ENCODE assay signal across 18 cellular contexts in the genomic region with DNA sequence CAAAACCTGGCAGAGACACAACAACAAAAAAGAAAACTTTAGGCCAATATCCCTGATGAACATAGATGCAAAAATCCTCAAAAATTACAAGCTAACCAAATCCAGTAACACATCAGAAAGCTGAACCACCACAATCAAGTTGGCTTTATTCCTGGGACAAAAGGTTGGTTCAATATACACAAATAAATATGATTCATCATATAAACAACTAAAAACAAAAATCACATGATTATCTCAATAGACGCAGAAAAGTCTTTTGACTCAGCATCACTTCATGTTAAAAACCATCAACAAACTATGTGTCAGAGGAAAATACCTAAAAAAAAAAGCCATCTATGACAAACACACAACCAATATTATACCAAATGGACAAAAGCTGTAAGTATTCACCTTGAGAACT.
DNase-seq lines count a peak whose midpoint lies in the region; ATAC-seq and TF ChIP-seq lines count a peak whose summit lies in the region.
"Had no signal": no experiment of that assay in that cellular context is flagged by ENCODE, and none has a peak within 500 bp of the region (broad histone marks: within the 10 kb centered on the region; RNA-seq: fewer than 3 reads in every experiment).

No MANE protein-coding gene starts in this region.

- H3K4me2 ChIP-seq in MM.1S (ENCODE audit: low read depth, low read length) = no peak overlapping the region

- no peaks in the 10 kb centered on the region for H3K9me3 ChIP-seq in MM.1S (replicated peaks; ENCODE audit: insufficient read depth, low read length)

- no peak for TF ChIP-seq CTCF in choroid plexus epithelial cell (conservative IDR thresholded peaks at IDR 0.05; ENCODE audit: low read depth, low read length)
- no peak for TF ChIP-seq CTCF in foreskin keratinocyte (conservative IDR thresholded peaks at IDR 0.05)
- no peak for TF ChIP-seq CTCF in MM.1S (IDR thresholded peaks at IDR 0.05; ENCODE audit: low read length)
- TF ChIP-seq CTCF in omental fat pad (IDR thresholded peaks at IDR 0.05) = no peak

- no peaks in the 10 kb centered on the region for H3K79me2 ChIP-seq in MM.1S (ENCODE audit: low read length)

- no peaks in the 10 kb centered on the region for H4K20me1 ChIP-seq in MM.1S (ENCODE audit: insufficient read depth, low read length)

- no peak overlapping the region for H3K9ac ChIP-seq in MM.1S (ENCODE audit: low read length)

- H2AFZ ChIP-seq in MM.1S (ENCODE audit: low read length) = no peak overlapping the region

- ATAC-seq in foreskin keratinocyte (peak; percentile 10), omental fat pad (ENCODE audit: low FRiP score) (no peak)

- no peaks in the 10 kb centered on the region for H3F3A ChIP-seq in MM.1S (ENCODE audit: insufficient read depth, low read length)

- H3K36me3 ChIP-seq in MM.1S (replicated peaks; ENCODE audit: insufficient read depth, low read length) = no peaks in the 10 kb centered on the region

- no peaks in the 10 kb centered on the region for H3K27me3 ChIP-seq in foreskin keratinocyte
- H3K27me3 ChIP-seq in MM.1S (replicated peaks; ENCODE audit: insufficient read depth, low read length) = no peaks in the 10 kb centered on the region

- H3K4me3 ChIP-seq in choroid plexus epithelial cell (ENCODE audit: low read depth, low read length) (no peak overlapping the region), MM.1S (ENCODE audit: low read length) (no peak overlapping the region)
- H3K4me3 ChIP-seq: SK-N-MC had no signal

- DNase-seq in ELR (ENCODE audit: low read depth) (peak; percentile 58), M059J (ENCODE audit: low read depth) (peak; percentile 76), choroid plexus epithelial cell (ENCODE audit: low read depth) (peak; percentile 62), foreskin keratinocyte (no peak), MM.1S (no peak), omental fat pad (ENCODE audit: low spot score) (no peak)
- no peak for DNase-seq in stimulated activated CD4-positive, alpha-beta T cell treated with anti-CD3 and anti-CD28 coated beads, Interleukin-12 subunit alpha, Interleukin-12 subunit beta, amount 100 ng/mL, for 4 hours
- no peak for DNase-seq in stimulated activated CD4-positive, alpha-beta T cell treated with anti-CD3 and anti-CD28 coated beads, Interleukin-2, amount 100 ng/mL, for 24 hours
- DNase-seq: DMS 273 treated with DMSO at 0.1 percent for 48 hours, EL, KBM-7, NCI-H1092, NCI-H1694, NCI-H2227 treated with DMSO at 0.1 percent for 48 hours, NCI-H524 treated with DMSO at 0.1 percent for 48 hours, Right ventricle myocardium superior had no signal

- H3K9me2 ChIP-seq in MM.1S (replicated peaks; ENCODE audit: insufficient read depth, low read length) = no peaks in the 10 kb centered on the region

- H3K4me1 ChIP-seq in foreskin keratinocyte (no peaks in the 10 kb centered on the region), MM.1S (ENCODE audit: low read length) (no peaks in the 10 kb centered on the region)

- H3K27ac ChIP-seq in foreskin keratinocyte = no peak overlapping the region
- H3K27ac ChIP-seq in MM.1S (ENCODE audit: low read length) = no peak overlapping the region
- H3K27ac ChIP-seq: C4-2B, SK-N-MC had no signal

Comparison
In these comparisons a context has a peak if more than half of its experiments do, and no peak if none do; other contexts are left out.
1. DNase-seq: peak in ELR (single experiment), M059J (single experiment) and choroid plexus epithelial cell (single experiment); none in foreskin keratinocyte (0 of 2), MM.1S (single experiment), stimulated activated CD4-positive, alpha-beta T cell treated with anti-CD3 and anti-CD28 coated beads, Interleukin-12 subunit alpha, Interleukin-12 subunit beta, amount 100 ng/mL, for 4 hours (single experiment), stimulated activated CD4-positive, alpha-beta T cell treated with anti-CD3 and anti-CD28 coated beads, Interleukin-2, amount 100 ng/mL, for 24 hours (0 of 2) and omental fat pad (single experiment).